9 cellular contexts compared by ENCODE assay signal in genomic region chr7:110839866-110840265, GRCh38.
DNase-seq lines count a peak whose midpoint lies in the region; ATAC-seq and TF ChIP-seq lines count a peak whose summit lies in the region.
"Had no signal": no experiment of that assay in that cellular context is flagged by ENCODE, and none has a peak within 500 bp of the region (broad histone marks: within the 10 kb centered on the region; RNA-seq: fewer than 3 reads in every experiment).

No MANE protein-coding gene starts in this region.

- no peaks in the 10 kb centered on the region for H3K9me3 ChIP-seq in thyroid gland
- H3K9me3 ChIP-seq in CD4-positive, alpha-beta T cell (ENCODE audit: control insufficient read depth, low read length): no peaks in the 10 kb centered on the region

- POLR2A ChIA-PET in CD4-positive, alpha-beta T cell (lab: Charles Lee): no interaction called here

- 58 to 59% methylated on average over 5 of the region's 5 CpGs for WGBS in thyroid gland, 2 donors

- no peaks in the 10 kb centered on the region for H3K36me3 ChIP-seq in thyroid gland

- H3K4me3 Mint-ChIP-seq in CD4-positive, alpha-beta T cell: no peak overlapping the region

- H3K27ac Mint-ChIP-seq in CD4-positive, alpha-beta T cell: no peak overlapping the region

- intact Hi-C loops in thyroid gland (cut with DNase I): no loop called here
- intact Hi-C loops in CD4-positive, alpha-beta T cell (cut with DNase I, micrococcal nuclease): no loop called here

- no peak for TF ChIP-seq POLR2A in thyroid gland (IDR thresholded peaks at IDR 0.05)

- no peaks in the 10 kb centered on the region for H3K36me3 Mint-ChIP-seq in CD4-positive, alpha-beta T cell (ENCODE audit: low read depth)

- CTCF ChIA-PET in CD4-positive, alpha-beta T cell (lab: Charles Lee): no interaction called here

- no peaks in the 10 kb centered on the region for H3K4me1 ChIP-seq in thyroid gland

- peak; percentile 39 for TF ChIP-seq CTCF in fibroblast of pulmonary artery (IDR thresholded peaks at IDR 0.05; ENCODE audit: low read length, missing control alignments)
- peak in 2 of 6 experiments; percentile 8 to 20 for TF ChIP-seq CTCF in thyroid gland (IDR thresholded peaks at IDR 0.05)
- no peak for TF ChIP-seq CTCF in CD4-positive, alpha-beta T cell (IDR thresholded peaks at IDR 0.05)

- peak; percentile 39 for DNase-seq in SIG-M5 treated with dmso at 0.1 percent for 504 hours (lab: John Stamatoyannopoulos, UW; ENCODE audit: unreplicated experiment)
- no peak for DNase-seq in SIG-M5 (lab: John Stamatoyannopoulos, UW)
- DNase-seq in NCI-H748 treated with DMSO at 0.1 percent for 48 hours (lab: John Stamatoyannopoulos, UW): peak; percentile 68
- DNase-seq in fibroblast of pulmonary artery (ENCODE audit: low read depth): peak; percentile 78
- DNase-seq in thyroid gland: peak; percentile 15 to 21
- DNase-seq in NK-92 treated with Interleukin-12 subunit alpha and Interleukin-12 subunit beta, amount 100 ng/mL, for 24 hours (lab: John Stamatoyannopoulos, UW): no peak
- DNase-seq in activated CD4-positive, alpha-beta T cell treated with anti-CD3 and anti-CD28 coated beads for 48 hours: no peak
- no peak for DNase-seq in CD4-positive, alpha-beta T cell
- DNase-seq: stimulated activated CD8-positive, alpha-beta memory T cell treated with anti-CD3 and anti-CD28 coated beads, Interleukin-4, amount 100 ng/mL, for 48 hours had no signal

- no peaks in the 10 kb centered on the region for H3K9me3 Mint-ChIP-seq in CD4-positive, alpha-beta T cell

- H3K4me3 ChIP-seq in fibroblast of pulmonary artery (replicated peaks; ENCODE audit: low read depth, low read length): no peak overlapping the region
- no peak overlapping the region for H3K4me3 ChIP-seq in thyroid gland (replicated peaks in 1 of 3)

- H3K4me1 Mint-ChIP-seq in CD4-positive, alpha-beta T cell (ENCODE audit: low read depth): peaks cover 16% of the 10 kb centered on the region

- H3K27ac ChIP-seq in thyroid gland: no peak overlapping the region
- H3K27ac ChIP-seq in CD4-positive, alpha-beta T cell (ENCODE audit: low read depth, low read length): no peak overlapping the region

- no peaks in the 10 kb centered on the region for H3K27me3 Mint-ChIP-seq in CD4-positive, alpha-beta T cell

- no peak for ATAC-seq in CD4-positive, alpha-beta T cell (ENCODE audit: poor library complexity)

- no peaks in the 10 kb centered on the region for H3K27me3 ChIP-seq in thyroid gland
- no peaks in the 10 kb centered on the region for H3K27me3 ChIP-seq in CD4-positive, alpha-beta T cell (ENCODE audit: control insufficient read depth, insufficient read depth, low read length)

Comparison
In these comparisons a context has a peak if more than half of its experiments do, and no peak if none do; other contexts are left out.
1. DNase-seq: peak in SIG-M5 treated with dmso at 0.1 percent for 504 hours (single experiment), NCI-H748 treated with DMSO at 0.1 percent for 48 hours (single experiment), fibroblast of pulmonary artery (single experiment) and thyroid gland (2 of 2); none in SIG-M5 (single experiment), NK-92 treated with Interleukin-12 subunit alpha and Interleukin-12 subunit beta, amount 100 ng/mL, for 24 hours (single experiment), activated CD4-positive, alpha-beta T cell treated with anti-CD3 and anti-CD28 coated beads for 48 hours (single experiment) and CD4-positive, alpha-beta T cell (0 of 10).